ENCODE assay signal across 13 cellular contexts in the genomic region with DNA sequence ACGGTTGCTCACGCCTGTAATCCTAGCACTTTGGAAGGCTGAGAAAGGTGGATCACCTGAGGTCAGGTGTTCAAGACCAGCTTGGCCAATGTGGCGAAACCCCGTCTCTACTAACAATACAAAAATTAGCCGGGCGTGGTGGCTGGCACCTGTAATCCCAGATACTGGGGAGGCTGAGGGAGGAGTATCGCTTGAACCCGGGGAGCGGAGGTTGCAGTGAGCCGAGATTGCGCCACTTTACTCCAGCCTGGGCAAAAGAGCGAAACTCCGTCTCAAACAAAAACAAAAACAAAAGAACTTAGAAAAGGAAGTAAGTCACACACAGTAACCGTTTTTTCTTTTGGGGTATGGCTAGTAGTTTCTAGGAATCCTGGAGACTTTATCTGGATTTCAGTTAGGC. TPM values are rescaled to one million over a fixed set of nuclear protein-coding genes. Genes with fewer than 3 reads are reported as not detected.
DNase-seq lines count a peak whose midpoint lies in the region; ATAC-seq and TF ChIP-seq lines count a peak whose summit lies in the region.
"Had no signal": no experiment of that assay in that cellular context is flagged by ENCODE, and none has a peak within 500 bp of the region (broad histone marks: within the 10 kb centered on the region; RNA-seq: fewer than 3 reads in every experiment).

No MANE protein-coding gene starts in this region.

- H3K4me1 Mint-ChIP-seq in stimulated activated naive CD8-positive, alpha-beta T cell treated with anti-CD3 and anti-CD28 coated beads, Interleukin-15, Interleukin-2, amounts not matched to agents 100 ng/mL and 50 ng/mL, for 24 hours (ENCODE audit: low read depth), result peaks cover 21% of the 10 kb centered on the region
- H3K4me1 Mint-ChIP-seq in activated B cell treated with CpG ODN at 0.5 μM for 24 hours (peaks cover 16% of the 10 kb centered on the region), memory B cell (peaks cover 6% of the 10 kb centered on the region)

- intact Hi-C loops in activated B cell treated with CpG ODN at 0.5 μM for 24 hours (cut with micrococcal nuclease), result no loop called here

- no peak for TF ChIP-seq CTCF in activated B cell treated with CpG ODN at 0.5 μM for 24 hours (IDR thresholded peaks at IDR 0.05)

- H3K4me3 Mint-ChIP-seq in stimulated activated naive CD8-positive, alpha-beta T cell treated with anti-CD3 and anti-CD28 coated beads, Interleukin-15, Interleukin-2, amounts not matched to agents 100 ng/mL and 50 ng/mL, for 24 hours, result peak overlapping the region; percentile 90
- peak overlapping the region; percentile 41 for H3K4me3 Mint-ChIP-seq in activated B cell treated with CpG ODN at 0.5 μM for 24 hours
- peak overlapping the region; percentile 93 for H3K4me3 Mint-ChIP-seq in memory B cell

- ATAC-seq in stimulated activated naive CD8-positive, alpha-beta T cell treated with anti-CD3 and anti-CD28 coated beads, Interleukin-15, Interleukin-2, amounts not matched to agents 100 U/mL and 50 U/mL, for 24 hours, result no peak
- ATAC-seq in activated B cell treated with CpG ODN at 0.5 μM for 24 hours (ENCODE audit: low read depth) (no peak), memory B cell (ENCODE audit: low read depth) (no peak), HG03095 (IDR thresholded peaks at IDR 0.05; ENCODE audit: unreplicated experiment) (no peak), GM19467 (IDR thresholded peaks at IDR 0.05; ENCODE audit: unreplicated experiment) (no peak), GM19452 (IDR thresholded peaks at IDR 0.05; ENCODE audit: unreplicated experiment) (no peak)
- ATAC-seq: activated CD4-positive, alpha-beta T cell treated with anti-CD3 and anti-CD28 coated beads for 36 hours had no signal

- CTCF ChIA-PET in activated B cell treated with CpG ODN at 0.5 μM for 24 hours (lab: Charles Lee), result no interaction called here

- peaks cover 5% of the 10 kb centered on the region for H3K27me3 Mint-ChIP-seq in stimulated activated naive CD8-positive, alpha-beta T cell treated with anti-CD3 and anti-CD28 coated beads, Interleukin-15, Interleukin-2, amounts not matched to agents 100 ng/mL and 50 ng/mL, for 24 hours
- H3K27me3 Mint-ChIP-seq in activated B cell treated with CpG ODN at 0.5 μM for 24 hours (no peaks in the 10 kb centered on the region), memory B cell (no peaks in the 10 kb centered on the region)

- no peaks in the 10 kb centered on the region for H3K9me3 Mint-ChIP-seq in stimulated activated naive CD8-positive, alpha-beta T cell treated with anti-CD3 and anti-CD28 coated beads, Interleukin-15, Interleukin-2, amounts not matched to agents 100 ng/mL and 50 ng/mL, for 24 hours
- H3K9me3 Mint-ChIP-seq in activated B cell treated with CpG ODN at 0.5 μM for 24 hours, result no peaks in the 10 kb centered on the region
- no peaks in the 10 kb centered on the region for H3K9me3 Mint-ChIP-seq in memory B cell

- H3K36me3 Mint-ChIP-seq in stimulated activated naive CD8-positive, alpha-beta T cell treated with anti-CD3 and anti-CD28 coated beads, Interleukin-15, Interleukin-2, amounts not matched to agents 100 ng/mL and 50 ng/mL, for 24 hours (ENCODE audit: low read depth), result no peaks in the 10 kb centered on the region
- H3K36me3 Mint-ChIP-seq in activated B cell treated with CpG ODN at 0.5 μM for 24 hours (ENCODE audit: low read depth) (no peaks in the 10 kb centered on the region), memory B cell (no peaks in the 10 kb centered on the region)

- DNase-seq in stimulated activated naive CD8-positive, alpha-beta T cell treated with anti-CD3 and anti-CD28 coated beads, Interleukin-15, Interleukin-2, amounts not matched to agents 100 U/mL and 50 U/mL, for 24 hours, result no peak
- DNase-seq in activated B cell treated with CpG ODN at 0.5 μM for 24 hours (no peak), memory B cell (ENCODE audit: low spot score in 2 of 2) (no peak), activated gamma-delta T cell (lab: John Stamatoyannopoulos, UW) (no peak)
- DNase-seq: activated CD4-positive, alpha-beta T cell treated with anti-CD3 and anti-CD28 coated beads for 36 hours; cortex of kidney; NCI-H1694; NCI-H526 had no signal

- no peak overlapping the region for H3K27ac Mint-ChIP-seq in stimulated activated naive CD8-positive, alpha-beta T cell treated with anti-CD3 and anti-CD28 coated beads, Interleukin-15, Interleukin-2, amounts not matched to agents 100 ng/mL and 50 ng/mL, for 24 hours
- H3K27ac Mint-ChIP-seq in activated B cell treated with CpG ODN at 0.5 μM for 24 hours (no peak overlapping the region), memory B cell (no peak overlapping the region)
- H3K27ac Mint-ChIP-seq: activated CD4-positive, alpha-beta T cell treated with anti-CD3 and anti-CD28 coated beads for 36 hours had no signal

- POLR2A ChIA-PET in activated B cell treated with CpG ODN at 0.5 μM for 24 hours (lab: Charles Lee), result no interaction called here

RNA-seq across cellular contexts. Expression of a gene that starts 1.7 kb away (rescaled TPM):
- 10.1 and 11.4 TPM in 2 replicates for total RNA-seq in activated B cell treated with CpG ODN at 0.5 μM for 24 hours

RNA-seq across cellular contexts. Expression of a gene that starts 50.3 kb away (rescaled TPM):
- total RNA-seq in activated B cell treated with CpG ODN at 0.5 μM for 24 hours, result 0.51 TPM in 2 replicates
- total RNA-seq: activated CD4-positive, alpha-beta T cell treated with anti-CD3 and anti-CD28 coated beads for 36 hours; SK-MEL-5 had no signal

Comparison
In these comparisons a context has a peak if more than half of its experiments do, and no peak if none do; other contexts are left out.
1. H3K4me3 Mint-ChIP-seq: peak in every context shown above with its lines; median percentile 93 in memory B cell; 90 in stimulated activated naive CD8-positive, alpha-beta T cell treated with anti-CD3 and anti-CD28 coated beads, Interleukin-15, Interleukin-2, amounts not matched to agents 100 ng/mL and 50 ng/mL, for 24 hours; 41 in activated B cell treated with CpG ODN at 0.5 μM for 24 hours.